Comparison of ENCODE assay signal across 1 cellular context in genomic region chr11:119691020-119691666, GRCh38.
TF ChIP-seq lines count a peak whose summit lies in the region.

No MANE protein-coding gene starts in this region.

TF ChIP-seq in GM12878, 131 proteins besides CTCF, POLR2A, EP300 and RAD21 (continued from another document):
- TF ChIP-seq, protein P1, sequence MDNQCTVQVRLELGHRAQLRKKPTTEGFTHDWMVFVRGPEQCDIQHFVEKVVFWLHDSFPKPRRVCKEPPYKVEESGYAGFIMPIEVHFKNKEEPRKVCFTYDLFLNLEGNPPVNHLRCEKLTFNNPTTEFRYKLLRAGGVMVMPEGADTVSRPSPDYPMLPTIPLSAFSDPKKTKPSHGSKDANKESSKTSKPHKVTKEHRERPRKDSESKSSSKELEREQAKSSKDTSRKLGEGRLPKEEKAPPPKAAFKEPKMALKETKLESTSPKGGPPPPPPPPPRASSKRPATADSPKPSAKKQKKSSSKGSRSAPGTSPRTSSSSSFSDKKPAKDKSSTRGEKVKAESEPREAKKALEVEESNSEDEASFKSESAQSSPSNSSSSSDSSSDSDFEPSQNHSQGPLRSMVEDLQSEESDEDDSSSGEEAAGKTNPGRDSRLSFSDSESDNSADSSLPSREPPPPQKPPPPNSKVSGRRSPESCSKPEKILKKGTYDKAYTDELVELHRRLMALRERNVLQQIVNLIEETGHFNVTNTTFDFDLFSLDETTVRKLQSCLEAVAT (IDR thresholded peaks at IDR 0.05): peak; percentile 72
- peak in 1 of 2 experiments; percentile 34; a peak in 1 of 4 replicates for TF ChIP-seq IKZF2 (IDR thresholded peaks at IDR 0.05)
- TF ChIP-seq IKZF1 (conservative IDR thresholded peaks at IDR 0.05): 0 out of 2 replicates have a peak, but pooled peaks have one; percentile 21
- TF ChIP-seq MTA2 (IDR thresholded peaks at IDR 0.05; ENCODE audit: low read depth): 0 out of 2 replicates have a peak, but pooled peaks have one; percentile 49
- no peak for TF ChIP-seq MTA3 (IDR thresholded peaks at IDR 0.05; ENCODE audit: borderline replicate concordance, low read length)
